Comparison of ENCODE assay signal across 25 cellular contexts in genomic region chr12:121942145-121942718, GRCh38. TPM values are rescaled to one million over a fixed set of nuclear protein-coding genes. Genes with fewer than 3 reads are reported as not detected.
DNase-seq lines count a peak whose midpoint lies in the region; ATAC-seq, FAIRE-seq and TF ChIP-seq lines count a peak whose summit lies in the region.
"Had no signal": no experiment of that assay in that cellular context is flagged by ENCODE, and none has a peak within 500 bp of the region (broad histone marks: within the 10 kb centered on the region; RNA-seq: fewer than 3 reads in every experiment).

No MANE protein-coding gene starts in this region.

- H2BK120ac ChIP-seq in neuronal stem cell (ENCODE audit: low read depth, low read length) = no peak overlapping the region

- no peaks in the 10 kb centered on the region for H3K79me1 ChIP-seq in neuronal stem cell (ENCODE audit: low read depth, low read length)

- peak overlapping the region; percentile 92 for H3K27ac ChIP-seq in astrocyte (ENCODE audit: low read depth, low read length)
- H3K27ac ChIP-seq in fibroblast of lung (ENCODE audit: insufficient read depth, low read length) = no peak overlapping the region
- H3K27ac ChIP-seq in neuronal stem cell (replicated peaks; ENCODE audit: low read length) = no peak overlapping the region
- H3K27ac ChIP-seq: adrenal gland, sigmoid colon, thyroid gland, VCaP had no signal

- H3K9ac ChIP-seq in astrocyte (ENCODE audit: low read length) (peak overlapping the region; percentile 73), fibroblast of lung (ENCODE audit: insufficient read depth, low read length) (no peak overlapping the region), neuronal stem cell (ENCODE audit: low read depth, low read length, poor library complexity) (peak overlapping the region; percentile 17)

- H4K20me1 ChIP-seq in astrocyte (ENCODE audit: insufficient read depth, low read length) (no peaks in the 10 kb centered on the region), fibroblast of lung (ENCODE audit: control insufficient read depth, extremely low read depth, insufficient read depth, low read length) (no peaks in the 10 kb centered on the region)

- H2BK12ac ChIP-seq in neuronal stem cell (ENCODE audit: low read length) = no peak overlapping the region

- WGBS in neuronal stem cell (ENCODE audit: extremely low coverage in 2 of 2, insufficient read length in 2 of 2, insufficient replicate concordance in 1 of 2), 2 donors = no CpG with 5 or more reads among the region's 15 CpGs

- H3K4ac ChIP-seq in neuronal stem cell (ENCODE audit: low read length) = no peak overlapping the region

- H3K14ac ChIP-seq in neuronal stem cell (ENCODE audit: low read length) = no peak overlapping the region

- no peak overlapping the region for H2BK15ac ChIP-seq in neuronal stem cell (ENCODE audit: low read length)

- H4K91ac ChIP-seq in neuronal stem cell (ENCODE audit: low read depth, low read length, poor library complexity) = no peak overlapping the region

- no peak overlapping the region for H3K27ac Mint-ChIP-seq in astrocyte (ENCODE audit: unreplicated experiment)
- H3K27ac Mint-ChIP-seq: H9, T-helper 17 cell had no signal

- peaks cover 3% of the 10 kb centered on the region for H3K9me3 Mint-ChIP-seq in astrocyte (ENCODE audit: unreplicated experiment)

- H3K9me3 ChIP-seq in astrocyte (ENCODE audit: insufficient read depth, low read depth, low read length) (no peaks in the 10 kb centered on the region), fibroblast of lung (ENCODE audit: control insufficient read depth, insufficient read depth, low read depth, low read length) (no peaks in the 10 kb centered on the region), neuronal stem cell (replicated peaks in 1 of 2; ENCODE audit: control insufficient read depth in 2 of 2, insufficient read depth in 1 of 2, low read depth in 1 of 2, low read length in 2 of 2) (peaks cover 0 to 10% of the 10 kb centered on the region in 2 donors)
- H3K9me3 ChIP-seq: adrenal gland, sigmoid colon, thyroid gland had no signal

- no peak for FAIRE-seq in astrocyte (lab: Jason Lieb, UNC)
- FAIRE-seq: frontal cortex had no signal

- H2AFZ ChIP-seq in astrocyte (ENCODE audit: low read depth, low read length) (no peak overlapping the region), fibroblast of lung (ENCODE audit: low read length) (no peak overlapping the region), neuronal stem cell (ENCODE audit: low read length) (no peak overlapping the region)

- no peaks in the 10 kb centered on the region for H3K27me3 Mint-ChIP-seq in astrocyte (ENCODE audit: low read depth, unreplicated experiment)
- H3K27me3 Mint-ChIP-seq: naive B cell, T-helper 17 cell had no signal

- H3K36me3 Mint-ChIP-seq in astrocyte (ENCODE audit: low read depth, unreplicated experiment) = peaks cover 24% of the 10 kb centered on the region
- H3K36me3 Mint-ChIP-seq: naive B cell had no signal

- DNase-seq in ELR (ENCODE audit: low read depth) (peak; percentile 88), astrocyte (ENCODE audit: low read depth) (peak; percentile 96), fibroblast of lung (ENCODE audit: low read depth in 2 of 2) (peak; percentile 86 to 95), neuronal stem cell (ENCODE audit: low spot score) (no peak), dermis blood vessel endothelial cell (no peak), DMS114 treated with DMSO at 0.1 percent for 48 hours (lab: John Stamatoyannopoulos, UW; ENCODE audit: unreplicated experiment) (no peak), NCI-H69 (lab: John Stamatoyannopoulos, UW) (no peak)
- DNase-seq: activated CD4-positive, alpha-beta T cell treated with anti-CD3 and anti-CD28 coated beads, Interleukin-2, amount 50 U/mL, for 4 hours; activated CD8-positive, alpha-beta memory T cell treated with anti-CD3 and anti-CD28 coated beads, Interleukin-2, amount 50 U/mL, for 48 hours; activated effector memory CD4-positive, alpha-beta T cell treated with Interleukin-2 at 50 U/mL for 16 hours; adrenal gland; DND-41; H9; naive B cell; NCI-H1092 treated with DMSO at 0.1 percent for 48 hours; NCI-H2029; NCI-H345; PC-3; sigmoid colon; stimulated activated naive CD4-positive, alpha-beta T cell; T-helper 17 cell; thyroid gland had no signal

- no peak overlapping the region for H2AK5ac ChIP-seq in neuronal stem cell (ENCODE audit: low read depth, low read length)

- no peaks in the 10 kb centered on the region for H3K79me2 ChIP-seq in astrocyte (ENCODE audit: insufficient read depth, low read length)
- no peaks in the 10 kb centered on the region for H3K79me2 ChIP-seq in fibroblast of lung (ENCODE audit: control insufficient read depth, insufficient read depth, low read length)

- H3K4me2 ChIP-seq in astrocyte (ENCODE audit: low read length) (peak overlapping the region; percentile 11), fibroblast of lung (ENCODE audit: extremely low read depth, insufficient read depth, low read length) (no peak overlapping the region), neuronal stem cell (ENCODE audit: insufficient read depth, low read length, poor library complexity, severe bottlenecking) (no peak overlapping the region)

- H3K4me3 Mint-ChIP-seq in astrocyte (ENCODE audit: unreplicated experiment) = no peak overlapping the region
- H3K4me3 Mint-ChIP-seq: H9, T-helper 17 cell had no signal

- no peak overlapping the region for H2BK5ac ChIP-seq in neuronal stem cell (ENCODE audit: low read length)

- H3K27me3 ChIP-seq in astrocyte (ENCODE audit: insufficient read depth, low read length) (no peaks in the 10 kb centered on the region), fibroblast of lung (ENCODE audit: control insufficient read depth, insufficient read depth, low read length) (no peaks in the 10 kb centered on the region), neuronal stem cell (ENCODE audit: control insufficient read depth in 3 of 3, insufficient read depth in 3 of 3, low read depth in 1 of 3, low read length in 3 of 3) (peaks cover 0 to 2% (median 0%) of the 10 kb centered on the region in 3 experiments)
- H3K27me3 ChIP-seq: adrenal gland, sigmoid colon, thyroid gland had no signal

- no peaks in the 10 kb centered on the region for H3K36me3 ChIP-seq in astrocyte (ENCODE audit: insufficient read depth, low read length)
- no peaks in the 10 kb centered on the region for H3K36me3 ChIP-seq in fibroblast of lung (ENCODE audit: control insufficient read depth, insufficient read depth, low read length)
- peaks cover 0 to 4% of the 10 kb centered on the region in 2 donors for H3K36me3 ChIP-seq in neuronal stem cell (replicated peaks in 1 of 2; ENCODE audit: control insufficient read depth in 2 of 2, insufficient read depth in 2 of 2, low read length in 2 of 2)
- H3K36me3 ChIP-seq: adrenal gland, sigmoid colon, thyroid gland had no signal

- no peak for TF ChIP-seq CTCF in astrocyte (IDR thresholded peaks at IDR 0.05; ENCODE audit: insufficient read depth, low read depth, low read length)
- TF ChIP-seq CTCF in fibroblast of lung (conservative IDR thresholded peaks at IDR 0.05 in 1 of 2, IDR thresholded peaks at IDR 0.05 in 1 of 2; ENCODE audit: low read depth in 1 of 2, low read length in 2 of 2) = no peak

- H3K4me3 ChIP-seq in astrocyte (ENCODE audit: insufficient read depth, low read depth, low read length) (no peak overlapping the region), fibroblast of lung (replicated peaks in 1 of 4; ENCODE audit: control extremely low read depth in 1 of 4, insufficient read depth in 1 of 4, low read depth in 3 of 4, low read length in 4 of 4) (no peak overlapping the region), neuronal stem cell (ENCODE audit: low read length in 2 of 2) (peak overlapping the region in 1 of 2 donors; percentile 8)
- H3K4me3 ChIP-seq: adrenal gland, sigmoid colon, thyroid gland had no signal

- H3K23ac ChIP-seq in neuronal stem cell (ENCODE audit: low read depth, low read length, poor library complexity) = no peak overlapping the region

- H3K4me1 Mint-ChIP-seq in astrocyte (ENCODE audit: low read depth, unreplicated experiment) = peaks cover 3% of the 10 kb centered on the region

- no peak overlapping the region for H3K18ac ChIP-seq in neuronal stem cell (ENCODE audit: low read length)

- H3K4me1 ChIP-seq in astrocyte (ENCODE audit: insufficient read depth, low read length) (peaks cover 10% of the 10 kb centered on the region), fibroblast of lung (ENCODE audit: control insufficient read depth, extremely low read depth, insufficient read depth, low read length) (no peaks in the 10 kb centered on the region), neuronal stem cell (ENCODE audit: control insufficient read depth in 2 of 2, insufficient read depth in 1 of 2, low read depth in 1 of 2, low read length in 2 of 2) (no peaks in the 10 kb centered on the region)
- H3K4me1 ChIP-seq: adrenal gland, sigmoid colon had no signal

- H4K8ac ChIP-seq in neuronal stem cell (ENCODE audit: low read depth, low read length) = no peak overlapping the region

- ATAC-seq in HG03565 (IDR thresholded peaks at IDR 0.05; ENCODE audit: unreplicated experiment) = no peak
- ATAC-seq: PC-3, T-helper 17 cell had no signal

RNA-seq across cellular contexts. Expression of gene CFAP251, which starts 23.8 kb away (rescaled TPM):
- total RNA-seq in astrocyte (4.6 and 4.7 TPM in 2 replicates), fibroblast of lung (3.9 and 7.9 TPM in 2 replicates), dermis blood vessel endothelial cell (0.56 and 2.9 TPM in 2 replicates)
- polyA plus RNA-seq in fibroblast of lung = 2.7 and 4.4 TPM in 2 replicates
- polyA plus RNA-seq in fibroblast of lung (2012) = 2.3 and 4.3 TPM in 2 replicates
- 5.5 and 13.2 TPM in 2 replicates for polyA minus RNA-seq in fibroblast of lung (ENCODE audit: low replicate concordance)
- 3.7 TPM for polyA plus RNA-seq in neuronal stem cell (2013, experiment 1 of 2)
- 3.2 TPM for polyA plus RNA-seq in neuronal stem cell (2013, experiment 2 of 2)

RNA-seq across cellular contexts. Expression of gene PSMD9, which starts 53.6 kb away (rescaled TPM):
- total RNA-seq in astrocyte = 59.0 and 63.4 TPM in 2 replicates
- 38.8 and 73.5 TPM in 2 replicates for total RNA-seq in fibroblast of lung
- polyA plus RNA-seq in fibroblast of lung = 77.7 and 98.1 TPM in 2 replicates
- 109 and 140 TPM in 2 replicates for polyA plus RNA-seq in fibroblast of lung (2012)
- polyA minus RNA-seq in fibroblast of lung (ENCODE audit: low replicate concordance) = 21.3 and 34.2 TPM in 2 replicates
- polyA plus RNA-seq in neuronal stem cell (2013, experiment 1 of 2) = 28.5 TPM
- 27.3 TPM for polyA plus RNA-seq in neuronal stem cell (2013, experiment 2 of 2)
- total RNA-seq in dermis blood vessel endothelial cell = 48.5 and 131 TPM in 2 replicates

Comparison
In these comparisons a context has a peak if more than half of its experiments do, and no peak if none do; other contexts are left out.
1. DNase-seq: peak in ELR (single experiment), astrocyte (single experiment) and fibroblast of lung (2 of 2); none in neuronal stem cell (single experiment), dermis blood vessel endothelial cell (single experiment), DMS114 treated with DMSO at 0.1 percent for 48 hours (single experiment) and NCI-H69 (single experiment).